ENCODE assay signal across 33 cellular contexts in genomic region chr2:62884086-62884485, GRCh38.
"Had no signal": no experiment of that assay in that cellular context is flagged by ENCODE, and none has a peak within 500 bp of the region (broad histone marks: within the 10 kb centered on the region; RNA-seq: fewer than 3 reads in every experiment).

No MANE protein-coding gene starts in this region.

- H3K4me3 Mint-ChIP-seq: activated B cell treated with CpG ODN at 0.5 μM for 24 hours; activated CD4-positive, alpha-beta memory T cell treated with anti-CD3 and anti-CD28 coated beads for 36 hours; activated CD8-positive, alpha-beta memory T cell treated with anti-CD3 and anti-CD28 coated beads, Interleukin-2, amount 10 ng/mL, durations not matched to agents 7 days and 5 days; activated CD8-positive, alpha-beta T cell treated with anti-CD3 and anti-CD28 coated beads, Interleukin-2, amount 10 ng/mL, durations not matched to agents 7 days and 5 days; activated naive CD4-positive, alpha-beta T cell treated with anti-CD3 and anti-CD28 coated beads for 36 hours; activated naive CD4-positive, alpha-beta T cell treated with anti-CD3 and anti-CD28 coated beads, Interleukin-2, amount 50 U/mL, for 24 hours; activated naive CD8-positive, alpha-beta T cell treated with anti-CD3 and anti-CD28 coated beads for 36 hours; activated naive CD8-positive, alpha-beta T cell treated with anti-CD3 and anti-CD28 coated beads, Interleukin-2, amount 50 U/mL, for 24 hours; activated T-helper 1 cell treated with anti-CD3 and anti-CD28 coated beads, Interleukin-12 subunit alpha, Interleukin-12 subunit beta, Interleukin-2, Interleukin-4 antibody, amounts not matched to agents 30 ng/mL and 10 ng/mL and 1 ng/mL, durations not matched to agents 14 hours and 24 hours and 36 hours; effector memory CD8-positive, alpha-beta T cell; T-helper 17 cell; T-helper 2 cell treated with Interferon-gamma antibody and Interleukin-4, amounts not matched to agents 5 μg/mL and 100 μg/mL, for 36 hours had no signal

- H3K27me3 Mint-ChIP-seq: activated B cell treated with CpG ODN at 0.5 μM for 24 hours; activated CD4-positive, alpha-beta memory T cell treated with anti-CD3 and anti-CD28 coated beads for 36 hours; activated CD8-positive, alpha-beta memory T cell treated with anti-CD3 and anti-CD28 coated beads, Interleukin-2, amount 10 ng/mL, durations not matched to agents 7 days and 5 days; activated naive CD4-positive, alpha-beta T cell treated with anti-CD3 and anti-CD28 coated beads, Interleukin-2, amount 50 U/mL, for 24 hours; activated naive CD8-positive, alpha-beta T cell treated with anti-CD3 and anti-CD28 coated beads for 36 hours; activated naive CD8-positive, alpha-beta T cell treated with anti-CD3 and anti-CD28 coated beads, Interleukin-2, amount 50 U/mL, for 24 hours; effector memory CD8-positive, alpha-beta T cell; T-helper 17 cell had no signal

- H3K27ac Mint-ChIP-seq: activated B cell treated with CpG ODN at 0.5 μM for 24 hours; activated CD4-positive, alpha-beta memory T cell treated with anti-CD3 and anti-CD28 coated beads for 36 hours; activated CD8-positive, alpha-beta memory T cell treated with anti-CD3 and anti-CD28 coated beads, Interleukin-2, amount 10 ng/mL, durations not matched to agents 7 days and 5 days; activated CD8-positive, alpha-beta T cell treated with anti-CD3 and anti-CD28 coated beads, Interleukin-2, amount 10 ng/mL, durations not matched to agents 7 days and 5 days; activated naive CD4-positive, alpha-beta T cell treated with anti-CD3 and anti-CD28 coated beads for 36 hours; activated naive CD4-positive, alpha-beta T cell treated with anti-CD3 and anti-CD28 coated beads, Interleukin-2, amount 50 U/mL, for 24 hours; activated naive CD8-positive, alpha-beta T cell treated with anti-CD3 and anti-CD28 coated beads for 36 hours; activated naive CD8-positive, alpha-beta T cell treated with anti-CD3 and anti-CD28 coated beads, Interleukin-2, amount 50 U/mL, for 24 hours; activated T-helper 1 cell treated with anti-CD3 and anti-CD28 coated beads, Interleukin-12 subunit alpha, Interleukin-12 subunit beta, Interleukin-2, Interleukin-4 antibody, amounts not matched to agents 30 ng/mL and 10 ng/mL and 1 ng/mL, durations not matched to agents 14 hours and 24 hours and 36 hours; activated T-helper 2 cell treated with anti-CD3 and anti-CD28 coated beads, Interferon-gamma antibody, Interleukin-2, Interleukin-4, amounts not matched to agents 10 μg/mL and 5 μg/mL and 100 μg/mL, durations not matched to agents 14 hours and 24 hours and 36 hours; effector memory CD8-positive, alpha-beta T cell; T-helper 17 cell; T-helper 2 cell treated with Interferon-gamma antibody and Interleukin-4, amounts not matched to agents 5 μg/mL and 100 μg/mL, for 36 hours had no signal

- H3K4me3 ChIP-seq: adrenal gland, body of pancreas, esophagus squamous epithelium, gastroesophageal sphincter, heart right ventricle had no signal

- ATAC-seq: activated CD4-positive, CD25-positive, alpha-beta regulatory T cell treated with anti-CD3 and anti-CD28 coated beads, Interleukin-2, amount 50 U/mL, for 24 hours; activated CD8-positive, alpha-beta memory T cell treated with anti-CD3 and anti-CD28 coated beads, Interleukin-2, amount 10 ng/mL, durations not matched to agents 7 days and 5 days; activated CD8-positive, alpha-beta T cell treated with anti-CD3 and anti-CD28 coated beads, Interleukin-2, amount 10 ng/mL, durations not matched to agents 7 days and 5 days; activated naive CD8-positive, alpha-beta T cell treated with anti-CD3 and anti-CD28 coated beads, Interleukin-2, amount 50 U/mL, for 24 hours; body of pancreas; effector memory CD8-positive, alpha-beta T cell; gastroesophageal sphincter; heart right ventricle; T-helper 17 cell had no signal

- H3K27ac ChIP-seq: adrenal gland, body of pancreas, epithelial cell of prostate, esophagus squamous epithelium, gastroesophageal sphincter, heart right ventricle, WERI-Rb-1 had no signal

- H3K4me1 ChIP-seq: body of pancreas, gastroesophageal sphincter had no signal

- H3K9me3 ChIP-seq: adrenal gland, body of pancreas, esophagus squamous epithelium, gastroesophageal sphincter had no signal

- H3K4me1 Mint-ChIP-seq: activated B cell treated with CpG ODN at 0.5 μM for 24 hours; activated CD8-positive, alpha-beta memory T cell treated with anti-CD3 and anti-CD28 coated beads, Interleukin-2, amount 10 ng/mL, durations not matched to agents 7 days and 5 days; activated naive CD4-positive, alpha-beta T cell treated with anti-CD3 and anti-CD28 coated beads, Interleukin-2, amount 50 U/mL, for 24 hours; activated naive CD8-positive, alpha-beta T cell treated with anti-CD3 and anti-CD28 coated beads for 36 hours; activated naive CD8-positive, alpha-beta T cell treated with anti-CD3 and anti-CD28 coated beads, Interleukin-2, amount 50 U/mL, for 24 hours; T-helper 17 cell had no signal

- H3K27me3 ChIP-seq: adrenal gland, body of pancreas, esophagus squamous epithelium, gastroesophageal sphincter, heart right ventricle had no signal

- DNase-seq: activated B cell treated with CpG ODN at 0.5 μM for 24 hours; activated CD4-positive, alpha-beta memory T cell treated with anti-CD3 and anti-CD28 coated beads for 36 hours; activated CD4-positive, alpha-beta T cell treated with anti-CD3 and anti-CD28 coated beads for 48 hours; activated CD8-positive, alpha-beta memory T cell treated with anti-CD3 and anti-CD28 coated beads, Interleukin-2, amount 10 ng/mL, durations not matched to agents 7 days and 5 days; activated CD8-positive, alpha-beta memory T cell treated with anti-CD3 and anti-CD28 coated beads, Interleukin-2, amount 50 U/mL, for 4 hours; activated CD8-positive, alpha-beta T cell treated with anti-CD3 and anti-CD28 coated beads, Interleukin-2, amount 10 ng/mL, durations not matched to agents 7 days and 5 days; activated effector memory CD4-positive, alpha-beta T cell treated with anti-CD3 and anti-CD28 coated beads, Interleukin-2, amount 50 U/mL, for 16 hours; activated naive CD4-positive, alpha-beta T cell treated with anti-CD3 and anti-CD28 coated beads for 36 hours; activated naive CD8-positive, alpha-beta T cell treated with anti-CD3 and anti-CD28 coated beads for 36 hours; activated naive CD8-positive, alpha-beta T cell treated with anti-CD3 and anti-CD28 coated beads, Interleukin-2, amount 50 U/mL, for 24 hours; activated T-cell treated with anti-CD3 and anti-CD28 coated beads, Interleukin-2, amount 50 U/mL, for 1 hour; activated T-cell treated with anti-CD3 and anti-CD28 coated beads, Interleukin-2, amount 50 U/mL, for 48 hours; adrenal gland; amygdala; aorta; body of pancreas; caudate nucleus; cortex of kidney; effector CD4-positive, alpha-beta T cell; effector memory CD8-positive, alpha-beta T cell; esophagus squamous epithelium; foreskin melanocyte; heart right ventricle; T-helper 17 cell; T1000; WERI-Rb-1 had no signal

- H3K36me3 ChIP-seq: adrenal gland had no signal
